ENCODE assay signal across 18 cellular contexts in the genomic region with DNA sequence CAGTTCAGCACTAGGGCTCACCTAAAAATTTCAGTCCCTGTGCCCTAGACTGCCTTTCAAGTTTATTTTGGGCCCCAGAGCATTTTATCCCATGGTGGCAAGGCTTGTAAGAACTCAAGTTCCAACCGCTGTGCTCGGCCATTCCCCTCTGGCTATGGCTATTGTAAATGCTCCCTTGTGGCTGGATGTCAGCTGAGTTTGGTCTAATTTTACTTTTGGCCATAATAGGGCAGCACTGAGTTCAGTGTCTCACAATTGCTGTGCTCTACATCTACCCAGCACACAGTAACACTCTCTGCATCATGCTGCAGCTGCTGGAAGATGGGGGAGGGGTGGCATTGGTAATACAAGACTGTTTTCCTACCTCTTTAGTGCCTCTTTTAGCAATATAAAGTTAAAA.
"Had no signal": no experiment of that assay in that cellular context is flagged by ENCODE, and none has a peak within 500 bp of the region (broad histone marks: within the 10 kb centered on the region; RNA-seq: fewer than 3 reads in every experiment).

No MANE protein-coding gene starts in this region.

- DNase-seq: effector memory CD4-positive, alpha-beta T cell; head of caudate nucleus; kidney glomerular epithelial cell; naive thymus-derived CD4-positive, alpha-beta T cell; nucleus accumbens; ovary; sigmoid colon; stimulated activated naive CD4-positive, alpha-beta T cell; stomach; substantia nigra; transverse colon had no signal

- H3K4me3 Mint-ChIP-seq: naive thymus-derived CD4-positive, alpha-beta T cell had no signal

- H3K36me3 Mint-ChIP-seq: naive thymus-derived CD4-positive, alpha-beta T cell had no signal

- H3K36me3 ChIP-seq: esophagus muscularis mucosa, gastroesophageal sphincter, ovary, right atrium auricular region, sigmoid colon, stomach, thoracic aorta, transverse colon had no signal

- H3K27me3 Mint-ChIP-seq: naive thymus-derived CD4-positive, alpha-beta T cell had no signal

- H3K4me1 ChIP-seq: esophagus muscularis mucosa, gastroesophageal sphincter, right atrium auricular region, sigmoid colon, stomach, transverse colon had no signal

- ATAC-seq: gastroesophageal sphincter; naive thymus-derived CD4-positive, alpha-beta T cell had no signal

- H3K79me2 ChIP-seq: hepatocyte had no signal

- H3K4me2 ChIP-seq: hepatocyte had no signal

- H3K9me3 ChIP-seq: esophagus muscularis mucosa, gastroesophageal sphincter, ovary, right atrium auricular region, sigmoid colon, thoracic aorta, transverse colon had no signal

- H3K27me3 ChIP-seq: esophagus muscularis mucosa, gastroesophageal sphincter, hepatocyte, ovary, right atrium auricular region, sigmoid colon, transverse colon had no signal

- H2AFZ ChIP-seq: hepatocyte had no signal

- H3K4me3 ChIP-seq: esophagus muscularis mucosa, gastroesophageal sphincter, hepatocyte, ovary, right atrium auricular region, sigmoid colon, skin epidermis, stomach, thoracic aorta, transverse colon had no signal

- H3K4me1 Mint-ChIP-seq: naive thymus-derived CD4-positive, alpha-beta T cell had no signal

- H3K27ac ChIP-seq: epithelial cell of prostate, esophagus muscularis mucosa, gastroesophageal sphincter, hepatocyte, ovary, right atrium auricular region, sigmoid colon, skin epidermis, stomach, thoracic aorta, transverse colon had no signal
